2 cellular contexts compared by ENCODE assay signal in the genomic region with DNA sequence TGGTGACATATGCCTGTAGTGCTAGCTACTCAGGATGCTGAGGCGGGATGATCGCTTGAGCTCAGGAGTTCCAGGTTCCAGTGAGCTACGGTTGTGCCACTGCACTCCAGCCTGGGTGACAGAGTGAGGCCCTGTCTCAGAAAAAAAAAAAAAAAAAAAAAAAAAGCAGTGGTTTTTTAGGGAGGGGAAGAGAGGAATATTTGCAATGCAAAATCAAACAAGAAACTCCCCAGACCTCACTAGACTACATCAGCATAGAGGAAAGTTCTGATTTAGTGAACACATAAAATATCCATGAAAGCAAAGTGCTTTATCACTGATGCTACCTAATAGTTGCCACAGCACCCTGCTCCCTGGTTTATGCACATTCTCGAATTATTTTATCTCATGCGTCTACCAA.
TF ChIP-seq lines count a peak whose summit lies in the region.

No MANE protein-coding gene starts in this region.

TF ChIP-seq in HEK293, 187 proteins besides CTCF, POLR2A, EP300 and RAD21:
- no peak for TF ChIP-seq ZNF324 (tag by site-specific recombination; IDR thresholded peaks at IDR 0.05)
- TF ChIP-seq ZFP69B (tag by site-specific recombination; IDR thresholded peaks at IDR 0.05), result no peak
- TF ChIP-seq, protein P1, sequence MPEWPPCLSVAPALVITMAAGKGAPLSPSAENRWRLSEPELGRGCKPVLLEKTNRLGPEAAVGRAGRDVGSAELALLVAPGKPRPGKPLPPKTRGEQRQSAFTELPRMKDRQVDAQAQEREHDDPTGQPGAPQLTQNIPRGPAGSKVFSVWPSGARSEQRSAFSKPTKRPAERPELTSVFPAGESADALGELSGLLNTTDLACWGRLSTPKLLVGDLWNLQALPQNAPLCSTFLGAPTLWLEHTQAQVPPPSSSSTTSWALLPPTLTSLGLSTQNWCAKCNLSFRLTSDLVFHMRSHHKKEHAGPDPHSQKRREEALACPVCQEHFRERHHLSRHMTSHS (tag by site-specific recombination; IDR thresholded peaks at IDR 0.05), result no peak
- TF ChIP-seq, protein P2, sequence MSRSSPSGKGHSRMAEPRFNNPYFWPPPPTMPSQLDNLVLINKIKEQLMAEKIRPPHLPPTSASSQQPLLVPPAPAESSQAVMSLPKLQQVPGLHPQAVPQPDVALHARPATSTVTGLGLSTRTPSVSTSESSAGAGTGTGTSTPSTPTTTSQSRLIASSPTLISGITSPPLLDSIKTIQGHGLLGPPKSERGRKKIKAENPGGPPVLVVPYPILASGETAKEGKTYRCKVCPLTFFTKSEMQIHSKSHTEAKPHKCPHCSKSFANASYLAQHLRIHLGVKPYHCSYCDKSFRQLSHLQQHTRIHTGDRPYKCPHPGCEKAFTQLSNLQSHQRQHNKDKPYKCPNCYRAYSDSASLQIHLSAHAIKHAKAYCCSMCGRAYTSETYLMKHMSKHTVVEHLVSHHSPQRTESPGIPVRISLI (tag by site-specific recombination; IDR thresholded peaks at IDR 0.05), result 0 out of 2 replicates have a peak, but pooled peaks have one; percentile 48
- TF ChIP-seq FEZF1 (tag by site-specific recombination; IDR thresholded peaks at IDR 0.05), result no peak
- no peak for TF ChIP-seq ZNF391 (tag by site-specific recombination; IDR thresholded peaks at IDR 0.05; ENCODE audit: borderline replicate concordance, low read depth)
- TF ChIP-seq, protein P3, sequence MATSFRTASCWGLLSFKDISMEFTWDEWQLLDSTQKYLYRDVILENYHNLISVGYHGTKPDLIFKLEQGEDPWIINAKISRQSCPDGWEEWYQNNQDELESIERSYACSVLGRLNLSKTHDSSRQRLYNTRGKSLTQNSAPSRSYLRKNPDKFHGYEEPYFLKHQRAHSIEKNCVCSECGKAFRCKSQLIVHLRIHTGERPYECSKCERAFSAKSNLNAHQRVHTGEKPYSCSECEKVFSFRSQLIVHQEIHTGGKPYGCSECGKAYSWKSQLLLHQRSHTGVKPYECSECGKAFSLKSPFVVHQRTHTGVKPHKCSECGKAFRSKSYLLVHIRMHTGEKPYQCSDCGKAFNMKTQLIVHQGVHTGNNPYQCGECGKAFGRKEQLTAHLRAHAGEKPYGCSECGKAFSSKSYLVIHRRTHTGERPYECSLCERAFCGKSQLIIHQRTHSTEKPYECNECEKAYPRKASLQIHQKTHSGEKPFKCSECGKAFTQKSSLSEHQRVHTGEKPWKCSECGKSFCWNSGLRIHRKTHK (tag by site-specific recombination; IDR thresholded peaks at IDR 0.05), result no peak
- TF ChIP-seq ZNF792 (tag by site-specific recombination; IDR thresholded peaks at IDR 0.05), result no peak

TF ChIP-seq in GM12878, 131 proteins besides CTCF, POLR2A, EP300 and RAD21:
- TF ChIP-seq BRCA1 (IDR thresholded peaks at IDR 0.05; ENCODE audit: low read depth, low read length), result no peak
- TF ChIP-seq, protein P4, sequence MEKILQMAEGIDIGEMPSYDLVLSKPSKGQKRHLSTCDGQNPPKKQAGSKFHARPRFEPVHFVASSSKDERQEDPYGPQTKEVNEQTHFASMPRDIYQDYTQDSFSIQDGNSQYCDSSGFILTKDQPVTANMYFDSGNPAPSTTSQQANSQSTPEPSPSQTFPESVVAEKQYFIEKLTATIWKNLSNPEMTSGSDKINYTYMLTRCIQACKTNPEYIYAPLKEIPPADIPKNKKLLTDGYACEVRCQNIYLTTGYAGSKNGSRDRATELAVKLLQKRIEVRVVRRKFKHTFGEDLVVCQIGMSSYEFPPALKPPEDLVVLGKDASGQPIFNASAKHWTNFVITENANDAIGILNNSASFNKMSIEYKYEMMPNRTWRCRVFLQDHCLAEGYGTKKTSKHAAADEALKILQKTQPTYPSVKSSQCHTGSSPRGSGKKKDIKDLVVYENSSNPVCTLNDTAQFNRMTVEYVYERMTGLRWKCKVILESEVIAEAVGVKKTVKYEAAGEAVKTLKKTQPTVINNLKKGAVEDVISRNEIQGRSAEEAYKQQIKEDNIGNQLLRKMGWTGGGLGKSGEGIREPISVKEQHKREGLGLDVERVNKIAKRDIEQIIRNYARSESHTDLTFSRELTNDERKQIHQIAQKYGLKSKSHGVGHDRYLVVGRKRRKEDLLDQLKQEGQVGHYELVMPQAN (conservative IDR thresholded peaks at IDR 0.05), result no peak
- TF ChIP-seq, protein P5, sequence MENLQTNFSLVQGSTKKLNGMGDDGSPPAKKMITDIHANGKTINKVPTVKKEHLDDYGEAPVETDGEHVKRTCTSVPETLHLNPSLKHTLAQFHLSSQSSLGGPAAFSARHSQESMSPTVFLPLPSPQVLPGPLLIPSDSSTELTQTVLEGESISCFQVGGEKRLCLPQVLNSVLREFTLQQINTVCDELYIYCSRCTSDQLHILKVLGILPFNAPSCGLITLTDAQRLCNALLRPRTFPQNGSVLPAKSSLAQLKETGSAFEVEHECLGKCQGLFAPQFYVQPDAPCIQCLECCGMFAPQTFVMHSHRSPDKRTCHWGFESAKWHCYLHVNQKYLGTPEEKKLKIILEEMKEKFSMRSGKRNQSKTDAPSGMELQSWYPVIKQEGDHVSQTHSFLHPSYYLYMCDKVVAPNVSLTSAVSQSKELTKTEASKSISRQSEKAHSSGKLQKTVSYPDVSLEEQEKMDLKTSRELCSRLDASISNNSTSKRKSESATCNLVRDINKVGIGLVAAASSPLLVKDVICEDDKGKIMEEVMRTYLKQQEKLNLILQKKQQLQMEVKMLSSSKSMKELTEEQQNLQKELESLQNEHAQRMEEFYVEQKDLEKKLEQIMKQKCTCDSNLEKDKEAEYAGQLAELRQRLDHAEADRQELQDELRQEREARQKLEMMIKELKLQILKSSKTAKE (IDR thresholded peaks at IDR 0.05; ENCODE audit: low read depth, poor library complexity, severe bottlenecking), result no peak
- TF ChIP-seq SMC3 (IDR thresholded peaks at IDR 0.05; ENCODE audit: borderline replicate concordance, low read length), result no peak
- TF ChIP-seq, protein P6, sequence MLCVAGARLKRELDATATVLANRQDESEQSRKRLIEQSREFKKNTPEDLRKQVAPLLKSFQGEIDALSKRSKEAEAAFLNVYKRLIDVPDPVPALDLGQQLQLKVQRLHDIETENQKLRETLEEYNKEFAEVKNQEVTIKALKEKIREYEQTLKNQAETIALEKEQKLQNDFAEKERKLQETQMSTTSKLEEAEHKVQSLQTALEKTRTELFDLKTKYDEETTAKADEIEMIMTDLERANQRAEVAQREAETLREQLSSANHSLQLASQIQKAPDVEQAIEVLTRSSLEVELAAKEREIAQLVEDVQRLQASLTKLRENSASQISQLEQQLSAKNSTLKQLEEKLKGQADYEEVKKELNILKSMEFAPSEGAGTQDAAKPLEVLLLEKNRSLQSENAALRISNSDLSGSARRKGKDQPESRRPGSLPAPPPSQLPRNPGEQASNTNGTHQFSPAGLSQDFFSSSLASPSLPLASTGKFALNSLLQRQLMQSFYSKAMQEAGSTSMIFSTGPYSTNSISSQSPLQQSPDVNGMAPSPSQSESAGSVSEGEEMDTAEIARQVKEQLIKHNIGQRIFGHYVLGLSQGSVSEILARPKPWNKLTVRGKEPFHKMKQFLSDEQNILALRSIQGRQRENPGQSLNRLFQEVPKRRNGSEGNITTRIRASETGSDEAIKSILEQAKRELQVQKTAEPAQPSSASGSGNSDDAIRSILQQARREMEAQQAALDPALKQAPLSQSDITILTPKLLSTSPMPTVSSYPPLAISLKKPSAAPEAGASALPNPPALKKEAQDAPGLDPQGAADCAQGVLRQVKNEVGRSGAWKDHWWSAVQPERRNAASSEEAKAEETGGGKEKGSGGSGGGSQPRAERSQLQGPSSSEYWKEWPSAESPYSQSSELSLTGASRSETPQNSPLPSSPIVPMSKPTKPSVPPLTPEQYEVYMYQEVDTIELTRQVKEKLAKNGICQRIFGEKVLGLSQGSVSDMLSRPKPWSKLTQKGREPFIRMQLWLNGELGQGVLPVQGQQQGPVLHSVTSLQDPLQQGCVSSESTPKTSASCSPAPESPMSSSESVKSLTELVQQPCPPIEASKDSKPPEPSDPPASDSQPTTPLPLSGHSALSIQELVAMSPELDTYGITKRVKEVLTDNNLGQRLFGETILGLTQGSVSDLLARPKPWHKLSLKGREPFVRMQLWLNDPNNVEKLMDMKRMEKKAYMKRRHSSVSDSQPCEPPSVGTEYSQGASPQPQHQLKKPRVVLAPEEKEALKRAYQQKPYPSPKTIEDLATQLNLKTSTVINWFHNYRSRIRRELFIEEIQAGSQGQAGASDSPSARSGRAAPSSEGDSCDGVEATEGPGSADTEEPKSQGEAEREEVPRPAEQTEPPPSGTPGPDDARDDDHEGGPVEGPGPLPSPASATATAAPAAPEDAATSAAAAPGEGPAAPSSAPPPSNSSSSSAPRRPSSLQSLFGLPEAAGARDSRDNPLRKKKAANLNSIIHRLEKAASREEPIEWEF (IDR thresholded peaks at IDR 0.05; ENCODE audit: insufficient replicate concordance, low read depth, low read length), result no peak
- TF ChIP-seq, protein P7, sequence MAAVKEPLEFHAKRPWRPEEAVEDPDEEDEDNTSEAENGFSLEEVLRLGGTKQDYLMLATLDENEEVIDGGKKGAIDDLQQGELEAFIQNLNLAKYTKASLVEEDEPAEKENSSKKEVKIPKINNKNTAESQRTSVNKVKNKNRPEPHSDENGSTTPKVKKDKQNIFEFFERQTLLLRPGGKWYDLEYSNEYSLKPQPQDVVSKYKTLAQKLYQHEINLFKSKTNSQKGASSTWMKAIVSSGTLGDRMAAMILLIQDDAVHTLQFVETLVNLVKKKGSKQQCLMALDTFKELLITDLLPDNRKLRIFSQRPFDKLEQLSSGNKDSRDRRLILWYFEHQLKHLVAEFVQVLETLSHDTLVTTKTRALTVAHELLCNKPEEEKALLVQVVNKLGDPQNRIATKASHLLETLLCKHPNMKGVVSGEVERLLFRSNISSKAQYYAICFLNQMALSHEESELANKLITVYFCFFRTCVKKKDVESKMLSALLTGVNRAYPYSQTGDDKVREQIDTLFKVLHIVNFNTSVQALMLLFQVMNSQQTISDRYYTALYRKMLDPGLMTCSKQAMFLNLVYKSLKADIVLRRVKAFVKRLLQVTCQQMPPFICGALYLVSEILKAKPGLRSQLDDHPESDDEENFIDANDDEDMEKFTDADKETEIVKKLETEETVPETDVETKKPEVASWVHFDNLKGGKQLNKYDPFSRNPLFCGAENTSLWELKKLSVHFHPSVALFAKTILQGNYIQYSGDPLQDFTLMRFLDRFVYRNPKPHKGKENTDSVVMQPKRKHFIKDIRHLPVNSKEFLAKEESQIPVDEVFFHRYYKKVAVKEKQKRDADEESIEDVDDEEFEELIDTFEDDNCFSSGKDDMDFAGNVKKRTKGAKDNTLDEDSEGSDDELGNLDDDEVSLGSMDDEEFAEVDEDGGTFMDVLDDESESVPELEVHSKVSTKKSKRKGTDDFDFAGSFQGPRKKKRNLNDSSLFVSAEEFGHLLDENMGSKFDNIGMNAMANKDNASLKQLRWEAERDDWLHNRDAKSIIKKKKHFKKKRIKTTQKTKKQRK (IDR thresholded peaks at IDR 0.05; ENCODE audit: low read depth, low read length), result no peak
- no peak for TF ChIP-seq EED (IDR thresholded peaks at IDR 0.05; ENCODE audit: low read depth)
- no peak for TF ChIP-seq TCF3 (IDR thresholded peaks at IDR 0.05; ENCODE audit: borderline replicate concordance, insufficient read depth, low read depth, low read length)
- TF ChIP-seq USF1 (IDR thresholded peaks at IDR 0.05; ENCODE audit: borderline replicate concordance, extremely low read length, insufficient read depth, low read depth, low read length), result no peak
- TF ChIP-seq, protein P8, sequence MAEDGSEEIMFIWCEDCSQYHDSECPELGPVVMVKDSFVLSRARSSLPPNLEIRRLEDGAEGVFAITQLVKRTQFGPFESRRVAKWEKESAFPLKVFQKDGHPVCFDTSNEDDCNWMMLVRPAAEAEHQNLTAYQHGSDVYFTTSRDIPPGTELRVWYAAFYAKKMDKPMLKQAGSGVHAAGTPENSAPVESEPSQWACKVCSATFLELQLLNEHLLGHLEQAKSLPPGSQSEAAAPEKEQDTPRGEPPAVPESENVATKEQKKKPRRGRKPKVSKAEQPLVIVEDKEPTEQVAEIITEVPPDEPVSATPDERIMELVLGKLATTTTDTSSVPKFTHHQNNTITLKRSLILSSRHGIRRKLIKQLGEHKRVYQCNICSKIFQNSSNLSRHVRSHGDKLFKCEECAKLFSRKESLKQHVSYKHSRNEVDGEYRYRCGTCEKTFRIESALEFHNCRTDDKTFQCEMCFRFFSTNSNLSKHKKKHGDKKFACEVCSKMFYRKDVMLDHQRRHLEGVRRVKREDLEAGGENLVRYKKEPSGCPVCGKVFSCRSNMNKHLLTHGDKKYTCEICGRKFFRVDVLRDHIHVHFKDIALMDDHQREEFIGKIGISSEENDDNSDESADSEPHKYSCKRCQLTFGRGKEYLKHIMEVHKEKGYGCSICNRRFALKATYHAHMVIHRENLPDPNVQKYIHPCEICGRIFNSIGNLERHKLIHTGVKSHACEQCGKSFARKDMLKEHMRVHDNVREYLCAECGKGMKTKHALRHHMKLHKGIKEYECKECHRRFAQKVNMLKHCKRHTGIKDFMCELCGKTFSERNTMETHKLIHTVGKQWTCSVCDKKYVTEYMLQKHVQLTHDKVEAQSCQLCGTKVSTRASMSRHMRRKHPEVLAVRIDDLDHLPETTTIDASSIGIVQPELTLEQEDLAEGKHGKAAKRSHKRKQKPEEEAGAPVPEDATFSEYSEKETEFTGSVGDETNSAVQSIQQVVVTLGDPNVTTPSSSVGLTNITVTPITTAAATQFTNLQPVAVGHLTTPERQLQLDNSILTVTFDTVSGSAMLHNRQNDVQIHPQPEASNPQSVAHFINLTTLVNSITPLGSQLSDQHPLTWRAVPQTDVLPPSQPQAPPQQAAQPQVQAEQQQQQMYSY (CRISPR knock-in tag; IDR thresholded peaks at IDR 0.05), result no peak
- TF ChIP-seq, protein P9, sequence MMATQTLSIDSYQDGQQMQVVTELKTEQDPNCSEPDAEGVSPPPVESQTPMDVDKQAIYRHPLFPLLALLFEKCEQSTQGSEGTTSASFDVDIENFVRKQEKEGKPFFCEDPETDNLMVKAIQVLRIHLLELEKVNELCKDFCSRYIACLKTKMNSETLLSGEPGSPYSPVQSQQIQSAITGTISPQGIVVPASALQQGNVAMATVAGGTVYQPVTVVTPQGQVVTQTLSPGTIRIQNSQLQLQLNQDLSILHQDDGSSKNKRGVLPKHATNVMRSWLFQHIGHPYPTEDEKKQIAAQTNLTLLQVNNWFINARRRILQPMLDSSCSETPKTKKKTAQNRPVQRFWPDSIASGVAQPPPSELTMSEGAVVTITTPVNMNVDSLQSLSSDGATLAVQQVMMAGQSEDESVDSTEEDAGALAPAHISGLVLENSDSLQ (IDR thresholded peaks at IDR 0.05), result no peak
- TF ChIP-seq ZNF384 (IDR thresholded peaks at IDR 0.05; ENCODE audit: borderline replicate concordance, low read depth, low read length), result peak; percentile 91
- TF ChIP-seq STAT1 (conservative IDR thresholded peaks at IDR 0.05), result no peak
- TF ChIP-seq MTA2 (IDR thresholded peaks at IDR 0.05; ENCODE audit: low read depth), result no peak
- TF ChIP-seq POU2F2 (IDR thresholded peaks at IDR 0.05; ENCODE audit: borderline replicate concordance, low read depth, low read length), result peak; percentile 61; the same call in 1 of the 3 replicates
- no peak for TF ChIP-seq ZBED1 (IDR thresholded peaks at IDR 0.05; ENCODE audit: borderline replicate concordance)
